Comparison of ENCODE assay signal across 8 cellular contexts in the genomic region with DNA sequence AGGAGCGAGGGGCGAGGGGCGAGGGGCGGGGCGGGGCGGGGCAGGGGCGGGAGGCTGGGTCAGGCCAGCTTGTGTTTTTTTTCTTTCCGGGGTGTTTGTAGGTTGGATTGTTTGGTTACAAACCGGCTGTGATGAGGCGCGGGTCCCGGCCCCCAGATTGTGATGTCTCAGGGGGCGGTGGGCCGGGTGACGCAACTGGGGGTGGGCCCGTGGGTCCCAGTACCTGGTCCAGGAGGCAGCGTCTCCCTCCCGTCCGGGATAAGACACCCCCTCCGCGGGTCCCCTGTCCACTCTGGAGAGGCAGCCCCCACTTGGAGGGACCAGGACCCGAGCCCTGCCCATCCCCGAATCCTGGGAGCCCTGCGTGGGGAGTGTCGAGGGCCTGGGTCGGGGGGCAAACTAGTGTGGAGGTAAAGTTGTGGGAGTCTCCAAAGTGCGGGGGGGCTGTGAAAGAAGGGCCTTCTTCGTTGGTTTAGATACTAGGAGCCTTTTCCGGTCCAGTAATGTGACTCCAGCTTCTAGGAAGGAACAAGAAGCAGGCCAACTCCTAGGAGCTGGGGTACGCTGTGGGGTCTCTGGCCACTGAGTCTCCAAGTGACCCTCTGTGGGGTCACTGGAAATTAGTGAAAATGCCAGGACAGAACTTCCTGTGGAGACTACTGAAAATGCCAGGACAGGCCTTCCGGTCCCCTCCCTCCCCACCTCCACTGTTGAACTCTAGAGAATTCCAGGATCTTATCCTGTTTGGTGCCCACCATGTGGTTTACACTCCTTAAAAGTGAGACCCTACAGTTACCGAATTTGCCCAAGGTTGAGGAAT. TPM values are rescaled to one million over a fixed set of nuclear protein-coding genes. Genes with fewer than 3 reads are reported as not detected.
DNase-seq lines count a peak whose midpoint lies in the region; ATAC-seq and TF ChIP-seq lines count a peak whose summit lies in the region.

No MANE protein-coding gene starts in this region.

- intact Hi-C loops in dendritic cell treated with granulocyte-macrophage colony-stimulating factor and Interleukin-4, amounts not matched to agents 40 ng/mL and 50 ng/mL, for 4 days (cut with micrococcal nuclease): no loop called here

- peaks cover 1% of the 10 kb centered on the region for H3K36me3 Mint-ChIP-seq in IgD-negative memory B cell
- H3K36me3 Mint-ChIP-seq in dendritic cell treated with granulocyte-macrophage colony-stimulating factor and Interleukin-4, amounts not matched to agents 40 ng/mL and 50 ng/mL, for 4 days (ENCODE audit: low read depth): peaks cover 6% of the 10 kb centered on the region

- no peak for ATAC-seq in HG02840 (IDR thresholded peaks at IDR 0.05; ENCODE audit: low FRiP score, unreplicated experiment)
- no peak for ATAC-seq in HG03432 (IDR thresholded peaks at IDR 0.05; ENCODE audit: unreplicated experiment)

- no peaks in the 10 kb centered on the region; the same call in 1 of the 2 replicates for H3K4me1 ChIP-seq in ES-I3 (ENCODE audit: insufficient read depth, low read length)

- H3K27me3 ChIP-seq in neural cell (ENCODE audit: insufficient read depth, low read depth, low read length): peaks cover 8% of the 10 kb centered on the region

- peak overlapping the region; percentile 51; the same call in 1 of the 2 replicates for H3K9ac ChIP-seq in ES-I3 (ENCODE audit: low read depth, low read length)
- no peak overlapping the region for H3K9ac ChIP-seq in neural cell (ENCODE audit: low read length)

- no peaks in the 10 kb centered on the region for H3K9me3 Mint-ChIP-seq in IgD-negative memory B cell
- no peaks in the 10 kb centered on the region for H3K9me3 Mint-ChIP-seq in dendritic cell treated with granulocyte-macrophage colony-stimulating factor and Interleukin-4, amounts not matched to agents 40 ng/mL and 50 ng/mL, for 4 days

- H3K27ac ChIP-seq in neural cell (ENCODE audit: low read length): no peak overlapping the region

- TF ChIP-seq CTCF in neural cell (IDR thresholded peaks at IDR 0.05; ENCODE audit: poor library complexity, severe bottlenecking): no peak

- peak overlapping the region; percentile 2 to 90 (median 14) for H3K27ac Mint-ChIP-seq in IgD-negative memory B cell
- H3K27ac Mint-ChIP-seq in dendritic cell treated with granulocyte-macrophage colony-stimulating factor and Interleukin-4, amounts not matched to agents 40 ng/mL and 50 ng/mL, for 4 days: peak overlapping the region; percentile 79

- H3K9me2 ChIP-seq in neural cell (ENCODE audit: insufficient read depth, low read length): no peaks in the 10 kb centered on the region

- H4K20me1 ChIP-seq in neural cell (ENCODE audit: insufficient read depth): no peaks in the 10 kb centered on the region

- H3K9me3 ChIP-seq in ES-I3 (ENCODE audit: control insufficient read depth, insufficient read depth, low read length) (no peaks in the 10 kb centered on the region), neural cell (ENCODE audit: low read length) (no peaks in the 10 kb centered on the region)

- H2AFZ ChIP-seq in neural cell (ENCODE audit: low read depth, low read length): no peak overlapping the region

- no peak for TF ChIP-seq RAD21 in neural cell (conservative IDR thresholded peaks at IDR 0.05)

- no peak overlapping the region for H3K4me2 ChIP-seq in neural cell (ENCODE audit: low read length)

- H3F3A ChIP-seq in neural cell (ENCODE audit: insufficient read depth, low read length, poor library complexity, severe bottlenecking): no peaks in the 10 kb centered on the region

- peak overlapping the region; percentile 48 for H3K4me3 ChIP-seq in neural cell (ENCODE audit: low read length)

- H3K4me1 Mint-ChIP-seq in IgD-negative memory B cell: peaks cover 19 to 28% (median 20%) of the 10 kb centered on the region in 3 donors
- H3K4me1 Mint-ChIP-seq in dendritic cell treated with granulocyte-macrophage colony-stimulating factor and Interleukin-4, amounts not matched to agents 40 ng/mL and 50 ng/mL, for 4 days (ENCODE audit: low read depth): peaks cover 88% of the 10 kb centered on the region

- TF ChIP-seq EP300 in neural cell (conservative IDR thresholded peaks at IDR 0.05; ENCODE audit: poor library complexity, severe bottlenecking): no peak

- H3K79me2 ChIP-seq in neural cell (replicated peaks; ENCODE audit: insufficient read depth, low read length): no peaks in the 10 kb centered on the region

- H3K4me3 Mint-ChIP-seq in IgD-negative memory B cell: peak overlapping the region; percentile 77 to 86 (median 79)
- peak overlapping the region; percentile 76 for H3K4me3 Mint-ChIP-seq in dendritic cell treated with granulocyte-macrophage colony-stimulating factor and Interleukin-4, amounts not matched to agents 40 ng/mL and 50 ng/mL, for 4 days

- H3K27me3 Mint-ChIP-seq in IgD-negative memory B cell: no peaks in the 10 kb centered on the region
- H3K27me3 Mint-ChIP-seq in dendritic cell treated with granulocyte-macrophage colony-stimulating factor and Interleukin-4, amounts not matched to agents 40 ng/mL and 50 ng/mL, for 4 days: peaks cover 7% of the 10 kb centered on the region

- DNase-seq in NCI-H345 (lab: John Stamatoyannopoulos, UW) (no peak), NCI-H510A treated with DMSO at 0.1 percent for 48 hours (lab: John Stamatoyannopoulos, UW) (no peak)

- H3K36me3 ChIP-seq in ES-I3 (ENCODE audit: insufficient read depth, low read length) (no peaks in the 10 kb centered on the region), neural cell (ENCODE audit: insufficient read depth, low read length) (no peaks in the 10 kb centered on the region)

TF ChIP-seq in neural cell, 6 proteins besides CTCF, POLR2A, EP300 and RAD21:
- no peak for TF ChIP-seq POLR2AphosphoS5 (IDR thresholded peaks at IDR 0.05)
- TF ChIP-seq MXI1 (conservative IDR thresholded peaks at IDR 0.05; ENCODE audit: poor library complexity, severe bottlenecking): no peak
- no peak for TF ChIP-seq SMC3 (conservative IDR thresholded peaks at IDR 0.05; ENCODE audit: poor library complexity)

RNA-seq across cellular contexts. Expression of gene CLMN, which starts 0.6 kb away (rescaled TPM):
- polyA plus RNA-seq in IgD-negative memory B cell (8.2 TPM), neural cell (0.57 and 1.4 TPM in 2 replicates)
- polyA minus RNA-seq in neural cell: 0.97 and 1.4 TPM in 2 replicates
